8 cellular contexts compared by ENCODE assay signal in genomic region chr5:1523480-1523792, GRCh38. TPM values are rescaled to one million over a fixed set of nuclear protein-coding genes. Genes with fewer than 3 reads are reported as not detected.
DNase-seq lines count a peak whose midpoint lies in the region; ATAC-seq and FAIRE-seq lines count a peak whose summit lies in the region.

No MANE protein-coding gene starts in this region.

- H3K4me3 ChIP-seq in SK-N-MC (peak overlapping the region; percentile 81), small intestine (ENCODE audit: low read depth in 1 of 2, low read length in 2 of 2) (peak overlapping the region; percentile 72 to 78)

- H3K36me3 Mint-ChIP-seq in activated naive CD4-positive, alpha-beta T cell treated with anti-CD3 and anti-CD28 coated beads, Interleukin-2, amount 10 ng/mL, durations not matched to agents 7 days and 5 days, result peaks cover 21% of the 10 kb centered on the region

- H3K36me3 ChIP-seq in SK-N-MC (ENCODE audit: insufficient read depth, low read length) (peaks cover 22% of the 10 kb centered on the region; the same call in 1 of the 2 replicates), small intestine (ENCODE audit: control insufficient read depth in 2 of 2, insufficient read depth in 2 of 2, low read length in 2 of 2) (no peaks in the 10 kb centered on the region)

- peaks cover 0 to 3% of the 10 kb centered on the region in 2 donors for H3K4me1 ChIP-seq in small intestine (ENCODE audit: control insufficient read depth in 2 of 2, insufficient read depth in 1 of 2, low read depth in 1 of 2, low read length in 1 of 2)

- DNase-seq in activated naive CD4-positive, alpha-beta T cell treated with anti-CD3 and anti-CD28 coated beads, Interleukin-2, amount 10 ng/mL, durations not matched to agents 7 days and 5 days, result no peak
- DNase-seq in activated naive CD4-positive, alpha-beta T cell treated with Interleukin-2 at 50 U/mL for 16 hours, result no peak
- DNase-seq in SK-N-MC (ENCODE audit: low read depth, low spot score) (no peak), germinal center (ENCODE audit: low spot score) (peak; percentile 60), small intestine (no peak), GM19240 (ENCODE audit: insufficient read length, low spot score) (no peak), GF-D8 (lab: John Stamatoyannopoulos, UW) (no peak)

- CTCF ChIA-PET in activated naive CD4-positive, alpha-beta T cell treated with anti-CD3 and anti-CD28 coated beads, Interleukin-2, amount 10 ng/mL, durations not matched to agents 7 days and 5 days (lab: Charles Lee), result no interaction called here

- no peak for FAIRE-seq in small intestine (lab: Jason Lieb, UNC)

- H3K4me3 Mint-ChIP-seq in activated naive CD4-positive, alpha-beta T cell treated with anti-CD3 and anti-CD28 coated beads, Interleukin-2, amount 10 ng/mL, durations not matched to agents 7 days and 5 days, result peak overlapping the region; percentile 64

- peaks cover 30% of the 10 kb centered on the region for H3K4me1 Mint-ChIP-seq in activated naive CD4-positive, alpha-beta T cell treated with anti-CD3 and anti-CD28 coated beads, Interleukin-2, amount 10 ng/mL, durations not matched to agents 7 days and 5 days

- H3K27ac Mint-ChIP-seq in activated naive CD4-positive, alpha-beta T cell treated with anti-CD3 and anti-CD28 coated beads, Interleukin-2, amount 10 ng/mL, durations not matched to agents 7 days and 5 days, result peak overlapping the region; percentile 28

- H3K9me3 ChIP-seq in SK-N-MC (ENCODE audit: low read depth, low read length) (no peaks in the 10 kb centered on the region), small intestine (ENCODE audit: control insufficient read depth, low read depth) (no peaks in the 10 kb centered on the region)

- WGBS in small intestine, 3 donors, result 0% methylated on average over 12 to 48 of the region's 48 CpGs

- no peaks in the 10 kb centered on the region for H3K9me3 Mint-ChIP-seq in activated naive CD4-positive, alpha-beta T cell treated with anti-CD3 and anti-CD28 coated beads, Interleukin-2, amount 10 ng/mL, durations not matched to agents 7 days and 5 days

- H3K27ac ChIP-seq in SK-N-MC (no peak overlapping the region), small intestine (ENCODE audit: low read depth in 1 of 2, low read length in 1 of 2) (peak overlapping the region in 1 of 2 donors; percentile 48)

- peak; percentile 31 for ATAC-seq in HG02938 (IDR thresholded peaks at IDR 0.05; ENCODE audit: unreplicated experiment)

- no peaks in the 10 kb centered on the region for H3K27me3 ChIP-seq in small intestine (ENCODE audit: control insufficient read depth in 2 of 2, insufficient read depth in 2 of 2, low read length in 2 of 2)

- peaks cover 14% of the 10 kb centered on the region for H3K27me3 Mint-ChIP-seq in activated naive CD4-positive, alpha-beta T cell treated with anti-CD3 and anti-CD28 coated beads, Interleukin-2, amount 10 ng/mL, durations not matched to agents 7 days and 5 days

- H3K9ac ChIP-seq in SK-N-MC (ENCODE audit: insufficient read length), result peak overlapping the region; percentile 67

RNA-seq across cellular contexts. Expression of gene LPCAT1, which starts 0.3 kb away (rescaled TPM):
- 10 to 100 TPM in 1 of 3 donors, 1 to 10 TPM in 2; 4.5 to 22.3 (median 5.1) TPM for polyA plus RNA-seq in small intestine
